21 cellular contexts compared by ENCODE assay signal in genomic region chr18:48385595-48385994, GRCh38. TPM values are rescaled to one million over a fixed set of nuclear protein-coding genes. Genes with fewer than 3 reads are reported as not detected.
A peak's percentile ranks its signal among the peaks of the same experiment; 100 is the strongest.
DNase-seq lines count a peak whose midpoint lies in the region; ATAC-seq and TF ChIP-seq lines count a peak whose summit lies in the region.
"Had no signal": no experiment of that assay in that cellular context is flagged by ENCODE, and none has a peak within 500 bp of the region (broad histone marks: within the 10 kb centered on the region; RNA-seq: fewer than 3 reads in every experiment).

No MANE protein-coding gene starts in this region.

- H3K9ac ChIP-seq in KMS-11 = no peak overlapping the region
- H3K9ac ChIP-seq: BLaER1 had no signal

- no peaks in the 10 kb centered on the region for H3K27me3 ChIP-seq in KMS-11 (ENCODE audit: insufficient read depth, low read depth)
- H3K27me3 ChIP-seq: BLaER1, MG63 had no signal

- no peak overlapping the region for H3K4me2 ChIP-seq in KMS-11
- H3K4me2 ChIP-seq: BLaER1 had no signal

- peaks cover 5% of the 10 kb centered on the region for H3K4me1 ChIP-seq in KMS-11 (ENCODE audit: low read depth, poor library complexity, severe bottlenecking)
- H3K4me1 ChIP-seq: BLaER1, HAP-1 had no signal

- no peak overlapping the region for H3K27ac Mint-ChIP-seq in activated CD8-positive, alpha-beta T cell treated with anti-CD3 and anti-CD28 coated beads for 36 hours
- no peak overlapping the region for H3K27ac Mint-ChIP-seq in activated CD8-positive, alpha-beta T cell treated with anti-CD3 and anti-CD28 coated beads, Interleukin-2, amount 10 ng/mL, durations not matched to agents 7 days and 5 days
- H3K27ac Mint-ChIP-seq: CD4-positive, alpha-beta T cell had no signal

- H3K36me3 ChIP-seq in KMS-11 (ENCODE audit: insufficient read depth) = no peaks in the 10 kb centered on the region
- H3K36me3 ChIP-seq: BLaER1, HAP-1, MG63 had no signal

- peaks cover 19% of the 10 kb centered on the region for H3K27me3 Mint-ChIP-seq in activated CD8-positive, alpha-beta T cell treated with anti-CD3 and anti-CD28 coated beads for 36 hours
- H3K27me3 Mint-ChIP-seq in activated CD8-positive, alpha-beta T cell treated with anti-CD3 and anti-CD28 coated beads, Interleukin-2, amount 10 ng/mL, durations not matched to agents 7 days and 5 days (ENCODE audit: low read depth) = peaks cover 19% of the 10 kb centered on the region

- H3K36me3 Mint-ChIP-seq in activated CD8-positive, alpha-beta T cell treated with anti-CD3 and anti-CD28 coated beads for 36 hours (ENCODE audit: low read depth) = no peaks in the 10 kb centered on the region
- no peaks in the 10 kb centered on the region for H3K36me3 Mint-ChIP-seq in activated CD8-positive, alpha-beta T cell treated with anti-CD3 and anti-CD28 coated beads, Interleukin-2, amount 10 ng/mL, durations not matched to agents 7 days and 5 days (ENCODE audit: low read depth)

- H3K4me3 Mint-ChIP-seq in activated CD8-positive, alpha-beta T cell treated with anti-CD3 and anti-CD28 coated beads for 36 hours = no peak overlapping the region
- no peak overlapping the region for H3K4me3 Mint-ChIP-seq in activated CD8-positive, alpha-beta T cell treated with anti-CD3 and anti-CD28 coated beads, Interleukin-2, amount 10 ng/mL, durations not matched to agents 7 days and 5 days
- H3K4me3 Mint-ChIP-seq: CD4-positive, alpha-beta T cell had no signal

- no peaks in the 10 kb centered on the region for H3K4me1 Mint-ChIP-seq in activated CD8-positive, alpha-beta T cell treated with anti-CD3 and anti-CD28 coated beads for 36 hours (ENCODE audit: low read depth)
- H3K4me1 Mint-ChIP-seq in activated CD8-positive, alpha-beta T cell treated with anti-CD3 and anti-CD28 coated beads, Interleukin-2, amount 10 ng/mL, durations not matched to agents 7 days and 5 days (ENCODE audit: low read depth) = no peaks in the 10 kb centered on the region

- CTCF ChIA-PET in activated CD8-positive, alpha-beta T cell treated with anti-CD3 and anti-CD28 coated beads for 36 hours (lab: Charles Lee) = no interaction called here
- CTCF ChIA-PET in activated CD8-positive, alpha-beta T cell treated with anti-CD3 and anti-CD28 coated beads, Interleukin-2, amount 10 ng/mL, durations not matched to agents 7 days and 5 days (lab: Charles Lee) = no interaction called here

- intact Hi-C loops in activated CD8-positive, alpha-beta T cell treated with anti-CD3 and anti-CD28 coated beads for 36 hours (cut with micrococcal nuclease) = no loop called here

- DNase-seq in activated CD8-positive, alpha-beta T cell treated with anti-CD3 and anti-CD28 coated beads for 36 hours = peak; percentile 4
- DNase-seq in activated CD8-positive, alpha-beta T cell treated with anti-CD3 and anti-CD28 coated beads, Interleukin-2, amount 10 ng/mL, durations not matched to agents 7 days and 5 days = no peak
- peak; percentile 39 for DNase-seq in islet precursor cell
- peak; percentile 27 for DNase-seq in ureter (ENCODE audit: low spot score)
- DNase-seq: CD4-positive, alpha-beta T cell; COR-L47; IMR-90; Karpas-422; MG63; NCI-H1048; NCI-H1417 treated with DMSO at 0.1 percent for 48 hours; NCI-H187; NCI-H2107; T-helper 1 cell had no signal

- no peaks in the 10 kb centered on the region for H3K79me2 ChIP-seq in KMS-11 (ENCODE audit: insufficient read depth, low read depth)

- no peaks in the 10 kb centered on the region for H4K20me1 ChIP-seq in KMS-11 (ENCODE audit: insufficient read depth)
- H4K20me1 ChIP-seq: BLaER1 had no signal

- peak overlapping the region; percentile 0; the same call in 1 of the 2 replicates for H2AFZ ChIP-seq in KMS-11 (ENCODE audit: low read depth)

- POLR2A ChIA-PET in activated CD8-positive, alpha-beta T cell treated with anti-CD3 and anti-CD28 coated beads for 36 hours (lab: Charles Lee) = no interaction called here
- POLR2A ChIA-PET in activated CD8-positive, alpha-beta T cell treated with anti-CD3 and anti-CD28 coated beads, Interleukin-2, amount 10 ng/mL, durations not matched to agents 7 days and 5 days (lab: Charles Lee) = no interaction called here

- no peak for TF ChIP-seq CTCF in activated CD8-positive, alpha-beta T cell treated with anti-CD3 and anti-CD28 coated beads for 36 hours (IDR thresholded peaks at IDR 0.05)
- no peak for TF ChIP-seq CTCF in KMS-11 (conservative IDR thresholded peaks at IDR 0.05; ENCODE audit: low read depth, low read length)

- no peak overlapping the region for H3K4me3 ChIP-seq in KMS-11 (IDR thresholded peaks at IDR 0.05; ENCODE audit: insufficient read depth, low read depth, low read length)
- H3K4me3 ChIP-seq: BLaER1, HAP-1, MG63 had no signal

- no peaks in the 10 kb centered on the region for H3K9me3 Mint-ChIP-seq in activated CD8-positive, alpha-beta T cell treated with anti-CD3 and anti-CD28 coated beads for 36 hours
- no peaks in the 10 kb centered on the region for H3K9me3 Mint-ChIP-seq in activated CD8-positive, alpha-beta T cell treated with anti-CD3 and anti-CD28 coated beads, Interleukin-2, amount 10 ng/mL, durations not matched to agents 7 days and 5 days (ENCODE audit: insufficient read depth)
- H3K9me3 Mint-ChIP-seq: CD4-positive, alpha-beta T cell had no signal

- H3K27ac ChIP-seq in KMS-11 = no peak overlapping the region
- H3K27ac ChIP-seq: BLaER1 had no signal

- no peak for ATAC-seq in activated CD8-positive, alpha-beta T cell treated with anti-CD3 and anti-CD28 coated beads for 36 hours
- no peak for ATAC-seq in activated CD8-positive, alpha-beta T cell treated with anti-CD3 and anti-CD28 coated beads, Interleukin-2, amount 10 ng/mL, durations not matched to agents 7 days and 5 days
- ATAC-seq in HG03175 (IDR thresholded peaks at IDR 0.05; ENCODE audit: unreplicated experiment) (no peak), HG02610 (IDR thresholded peaks at IDR 0.05; ENCODE audit: unreplicated experiment) (no peak), GM19035 (IDR thresholded peaks at IDR 0.05; ENCODE audit: unreplicated experiment) (no peak)
- ATAC-seq: SK-N-SH treated with all-trans-retinoic acid at 6 μM for 48 hours had no signal

RNA-seq across cellular contexts. Expression of gene ZBTB7C, which starts 23.6 kb away (rescaled TPM):
- not detected for total RNA-seq in activated CD8-positive, alpha-beta T cell treated with anti-CD3 and anti-CD28 coated beads for 36 hours
- not detected for total RNA-seq in activated CD8-positive, alpha-beta T cell treated with anti-CD3 and anti-CD28 coated beads, Interleukin-2, amount 10 ng/mL, durations not matched to agents 7 days and 5 days
- total RNA-seq in ureter = 72.1 TPM
- total RNA-seq: CD4-positive, alpha-beta T cell; IMR-90 had no signal

Comparison
In these comparisons a context has a peak if more than half of its experiments do, and no peak if none do; other contexts are left out.
1. RNA of gene ZBTB7C, which starts 23.6 kb away (total RNA-seq): 72.1 TPM in ureter (single experiment); not detected in activated CD8-positive, alpha-beta T cell treated with anti-CD3 and anti-CD28 coated beads for 36 hours and not detected in activated CD8-positive, alpha-beta T cell treated with anti-CD3 and anti-CD28 coated beads, Interleukin-2, amount 10 ng/mL, durations not matched to agents 7 days and 5 days; every median in the first group is over 10 times any median in the second.